25 cellular contexts compared by ENCODE assay signal in genomic region chr3:138260636-138261035, GRCh38.
"Had no signal": no experiment of that assay in that cellular context is flagged by ENCODE, and none has a peak within 500 bp of the region (broad histone marks: within the 10 kb centered on the region; RNA-seq: fewer than 3 reads in every experiment).

No MANE protein-coding gene starts in this region.

- FAIRE-seq: endometrium, keratinocyte, pancreas had no signal

- H3K27ac Mint-ChIP-seq: natural killer cell treated with Interleukin-12 subunit alpha and Interleukin-12 subunit beta and Interleukin-15 and Interleukin-18, amount 100 ng/mL, for 72 hours; progenitor cell of endocrine pancreas; stimulated activated naive B cell treated with anti-CD40 and anti-IgM and Interleukin-4, amounts not matched to agents 10 μg/mL and 1 μg/mL and 100 μg/mL, for 72 hours had no signal

- H3K27me3 Mint-ChIP-seq: effector memory CD8-positive, alpha-beta T cell; naive B cell; natural killer cell treated with Interleukin-12 subunit alpha and Interleukin-12 subunit beta and Interleukin-15 and Interleukin-18, amount 100 ng/mL, for 72 hours; progenitor cell of endocrine pancreas; stimulated activated naive B cell treated with anti-CD40 and anti-IgM and Interleukin-4, amounts not matched to agents 10 μg/mL and 1 μg/mL and 100 μg/mL, for 72 hours; stimulated activated naive CD8-positive, alpha-beta T cell treated with anti-CD3 and anti-CD28 coated beads, Interleukin-15, Interleukin-2, amounts not matched to agents 100 ng/mL and 50 ng/mL, for 24 hours had no signal

- H3K27me3 ChIP-seq: esophagus squamous epithelium, heart right ventricle, neutrophil, pancreas, spleen, tibial nerve, upper lobe of right lung, uterus had no signal

- H3K4me1 ChIP-seq: esophagus squamous epithelium, heart right ventricle, lower lobe of right lung, pancreas, spleen, tibial nerve, upper lobe of right lung, uterus had no signal

- H3K9me3 ChIP-seq: esophagus squamous epithelium, heart right ventricle, lower lobe of right lung, neutrophil, pancreas, spleen, thoracic aorta, tibial nerve, upper lobe of right lung, uterus had no signal

- H3K9me3 Mint-ChIP-seq: effector memory CD8-positive, alpha-beta T cell; immature natural killer cell; naive B cell; natural killer cell treated with Interleukin-12 subunit alpha and Interleukin-12 subunit beta and Interleukin-15 and Interleukin-18, amount 100 ng/mL, for 72 hours; neural crest cell; stimulated activated naive B cell treated with anti-CD40 and anti-IgM and Interleukin-4, amounts not matched to agents 10 μg/mL and 1 μg/mL and 100 μg/mL, for 72 hours; stimulated activated naive CD8-positive, alpha-beta T cell treated with anti-CD3 and anti-CD28 coated beads, Interleukin-15, Interleukin-2, amounts not matched to agents 100 ng/mL and 50 ng/mL, for 24 hours had no signal

- H3K4me3 Mint-ChIP-seq: effector memory CD8-positive, alpha-beta T cell; immature natural killer cell; natural killer cell treated with Interleukin-12 subunit alpha and Interleukin-12 subunit beta and Interleukin-15 and Interleukin-18, amount 100 ng/mL, for 72 hours; neural crest cell; stimulated activated naive B cell treated with anti-CD40 and anti-IgM and Interleukin-4, amounts not matched to agents 10 μg/mL and 1 μg/mL and 100 μg/mL, for 72 hours; stimulated activated naive CD8-positive, alpha-beta T cell treated with anti-CD3 and anti-CD28 coated beads, Interleukin-15, Interleukin-2, amounts not matched to agents 100 ng/mL and 50 ng/mL, for 24 hours had no signal

- DNase-seq: cortex of kidney; effector memory CD8-positive, alpha-beta T cell; esophagus squamous epithelium; foreskin melanocyte; glutamatergic neuron; heart right ventricle; hippocampal formation; immature natural killer cell; left ventricle myocardium superior; lower lobe of right lung; naive B cell; pancreas; spleen; stimulated activated naive B cell treated with anti-CD40 and anti-IgM and Interleukin-4, amounts not matched to agents 10 μg/mL and 1 μg/mL and 100 μg/mL, for 72 hours; upper lobe of right lung; uterus had no signal

- H3K27ac ChIP-seq: esophagus squamous epithelium, heart right ventricle, lower lobe of right lung, neutrophil, pancreas, spleen, thoracic aorta, tibial nerve, upper lobe of right lung, uterus had no signal

- H3K36me3 ChIP-seq: pancreas, uterus had no signal

- H3K4me1 Mint-ChIP-seq: immature natural killer cell, neural crest cell had no signal

- H3K4me3 ChIP-seq: esophagus squamous epithelium, heart right ventricle, lower lobe of right lung, pancreas, spleen, thoracic aorta, tibial nerve, upper lobe of right lung, uterus had no signal
